In the genomic region with DNA sequence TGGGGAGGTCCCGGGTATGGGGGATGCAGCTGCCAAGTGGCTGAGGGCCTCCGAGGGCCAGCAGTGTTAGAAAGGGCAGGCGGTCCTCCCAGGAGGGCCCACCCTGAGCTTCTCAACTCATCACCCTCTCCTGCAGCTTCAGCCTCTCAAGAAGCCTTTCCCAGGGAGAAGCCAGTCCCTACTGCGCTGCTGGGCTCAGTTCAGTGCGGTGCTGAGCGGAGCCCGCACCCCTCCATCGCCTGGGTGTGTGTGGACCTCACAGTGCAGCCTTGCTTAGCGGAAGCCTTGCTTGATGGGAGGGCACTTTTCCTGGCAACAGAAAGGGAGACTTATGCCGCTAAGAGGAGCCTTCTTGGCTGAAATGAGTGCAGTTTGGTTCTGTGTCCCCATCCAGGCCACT, we compare ENCODE assay signal across 1 cellular context.
TF ChIP-seq lines count a peak whose summit lies in the region.

No MANE protein-coding gene starts in this region.

TF ChIP-seq in H1, 55 proteins besides CTCF, POLR2A, EP300 and RAD21:
- TF ChIP-seq, protein P1, sequence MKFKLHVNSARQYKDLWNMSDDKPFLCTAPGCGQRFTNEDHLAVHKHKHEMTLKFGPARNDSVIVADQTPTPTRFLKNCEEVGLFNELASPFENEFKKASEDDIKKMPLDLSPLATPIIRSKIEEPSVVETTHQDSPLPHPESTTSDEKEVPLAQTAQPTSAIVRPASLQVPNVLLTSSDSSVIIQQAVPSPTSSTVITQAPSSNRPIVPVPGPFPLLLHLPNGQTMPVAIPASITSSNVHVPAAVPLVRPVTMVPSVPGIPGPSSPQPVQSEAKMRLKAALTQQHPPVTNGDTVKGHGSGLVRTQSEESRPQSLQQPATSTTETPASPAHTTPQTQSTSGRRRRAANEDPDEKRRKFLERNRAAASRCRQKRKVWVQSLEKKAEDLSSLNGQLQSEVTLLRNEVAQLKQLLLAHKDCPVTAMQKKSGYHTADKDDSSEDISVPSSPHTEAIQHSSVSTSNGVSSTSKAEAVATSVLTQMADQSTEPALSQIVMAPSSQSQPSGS (IDR thresholded peaks at IDR 0.05; ENCODE audit: low read length) = no peak
- TF ChIP-seq, protein P2, sequence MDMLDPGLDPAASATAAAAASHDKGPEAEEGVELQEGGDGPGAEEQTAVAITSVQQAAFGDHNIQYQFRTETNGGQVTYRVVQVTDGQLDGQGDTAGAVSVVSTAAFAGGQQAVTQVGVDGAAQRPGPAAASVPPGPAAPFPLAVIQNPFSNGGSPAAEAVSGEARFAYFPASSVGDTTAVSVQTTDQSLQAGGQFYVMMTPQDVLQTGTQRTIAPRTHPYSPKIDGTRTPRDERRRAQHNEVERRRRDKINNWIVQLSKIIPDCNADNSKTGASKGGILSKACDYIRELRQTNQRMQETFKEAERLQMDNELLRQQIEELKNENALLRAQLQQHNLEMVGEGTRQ (IDR thresholded peaks at IDR 0.05; ENCODE audit: low read length) = no peak
- TF ChIP-seq SRF (IDR thresholded peaks at IDR 0.05; ENCODE audit: low read depth, low read length) (no peak), ZNF274 (IDR thresholded peaks at IDR 0.05; ENCODE audit: borderline replicate concordance, extremely low read depth, low read length) (no peak), CHD1 (IDR thresholded peaks at IDR 0.05; ENCODE audit: low read depth, low read length) (no peak), TCF12 (IDR thresholded peaks at IDR 0.05; ENCODE audit: low read depth, low read length) (no peak)
TF ChIP-seq in H1: peak in this region for 0.
